8 cellular contexts compared by ENCODE assay signal in the genomic region with DNA sequence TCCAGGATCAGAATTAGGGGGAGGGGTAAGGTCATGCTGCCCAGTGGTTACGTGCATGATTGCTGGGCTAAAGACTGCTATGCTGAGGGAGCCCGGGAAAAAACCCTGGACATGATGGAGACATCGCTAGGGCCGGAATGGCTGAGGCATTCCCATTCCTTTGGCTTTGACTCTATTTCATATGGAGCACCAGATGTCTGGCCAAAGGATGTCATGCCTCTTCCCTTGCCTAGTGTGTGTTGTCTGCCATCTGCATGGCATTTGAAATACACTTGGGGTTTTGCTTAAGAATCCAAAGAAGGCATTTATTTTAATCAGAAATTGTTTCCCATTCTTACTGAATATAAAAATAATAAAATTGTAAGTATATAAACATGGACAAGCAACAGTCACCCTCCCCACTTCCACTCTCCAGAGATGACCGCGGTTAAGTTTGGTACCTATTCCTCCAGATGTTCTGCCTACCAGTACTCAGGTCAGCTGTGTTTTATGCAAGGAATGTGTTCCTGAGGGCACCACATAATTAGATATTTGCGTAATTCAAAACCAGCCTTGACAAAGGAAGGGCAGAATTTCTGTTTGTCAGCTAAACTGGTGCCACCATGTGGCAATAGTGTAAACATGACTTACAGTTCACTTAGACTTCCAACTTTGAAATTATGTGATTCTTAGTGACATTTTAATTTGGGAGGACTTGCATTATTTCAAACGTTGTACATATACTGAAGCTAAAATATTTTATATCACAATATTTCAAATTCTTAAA.
DNase-seq lines count a peak whose midpoint lies in the region; ATAC-seq, FAIRE-seq and TF ChIP-seq lines count a peak whose summit lies in the region.

No MANE protein-coding gene starts in this region.

- no peaks in the 10 kb centered on the region for H3K36me3 Mint-ChIP-seq in endodermal cell (ENCODE audit: low read depth)

- intact Hi-C loops in thyroid gland (cut with DNase I): loop anchor here (10.0 kb wide), 1 partner anchor 275 kb away; no protein-coding TSS in a partner anchor

- no peaks in the 10 kb centered on the region for H3K27me3 ChIP-seq in endodermal cell (ENCODE audit: control insufficient read depth, insufficient read depth, low read length, poor library complexity, severe bottlenecking)
- no peaks in the 10 kb centered on the region for H3K27me3 ChIP-seq in thyroid gland

- H3K4me3 ChIP-seq in endodermal cell (ENCODE audit: low read length): no peak overlapping the region
- no peak overlapping the region for H3K4me3 ChIP-seq in thyroid gland (replicated peaks in 1 of 3)

- DNase-seq in GM19239 (ENCODE audit: insufficient read length, low spot score) (no peak), NCI-H748 treated with DMSO at 0.1 percent for 48 hours (lab: John Stamatoyannopoulos, UW) (peak; percentile 2), endodermal cell (no peak), pulmonary artery endothelial cell (ENCODE audit: low read depth, low spot score) (peak; percentile 29), thyroid gland (no peak)

- peak; percentile 85 for FAIRE-seq in GM19239 (lab: Jason Lieb, UNC)

- H3K27ac ChIP-seq in C4-2B (no peak overlapping the region), endodermal cell (ENCODE audit: low read depth, low read length) (no peak overlapping the region), thyroid gland (no peak overlapping the region)

- H3K27ac Mint-ChIP-seq in endodermal cell: no peak overlapping the region

- H3K4me1 Mint-ChIP-seq in endodermal cell: no peaks in the 10 kb centered on the region

- H3K9me3 Mint-ChIP-seq in endodermal cell: peaks cover 35% of the 10 kb centered on the region

- H3K36me3 ChIP-seq in endodermal cell (ENCODE audit: control insufficient read depth, insufficient read depth, low read length) (no peaks in the 10 kb centered on the region), thyroid gland (no peaks in the 10 kb centered on the region)

- WGBS in endodermal cell (ENCODE audit: insufficient coverage in 1 of 2, insufficient read length in 1 of 2), 2 experiments: 67% methylated on average over 7 of the region's 8 CpGs; no CpG with 5 or more reads in 1 of the 2 experiments
- 61 to 63% methylated on average over 8 of the region's 8 CpGs for WGBS in thyroid gland, 2 donors

- no peak overlapping the region for H3K9ac ChIP-seq in endodermal cell (ENCODE audit: extremely low read depth, low read length, poor library complexity, severe bottlenecking)

- H3K4me3 Mint-ChIP-seq in endodermal cell: no peak overlapping the region

- ATAC-seq in HG03095 (IDR thresholded peaks at IDR 0.05; ENCODE audit: unreplicated experiment) (no peak), GM19328 (IDR thresholded peaks at IDR 0.05; ENCODE audit: unreplicated experiment) (no peak)

- TF ChIP-seq CTCF in C4-2B (conservative IDR thresholded peaks at IDR 0.05) (peak; percentile 54), endodermal cell (conservative IDR thresholded peaks at IDR 0.05) (peak; percentile 53), thyroid gland (IDR thresholded peaks at IDR 0.05) (peak in 2 of 6 experiments; percentile 23 to 32)

- peaks cover 6% of the 10 kb centered on the region for H3K27me3 Mint-ChIP-seq in endodermal cell (ENCODE audit: insufficient read depth)

- H3K9me3 ChIP-seq in endodermal cell (ENCODE audit: control insufficient read depth, low read length) (no peaks in the 10 kb centered on the region), thyroid gland (no peaks in the 10 kb centered on the region)

- TF ChIP-seq POLR2A in thyroid gland (IDR thresholded peaks at IDR 0.05): no peak

- H3K4me1 ChIP-seq in endodermal cell (ENCODE audit: control insufficient read depth, insufficient read depth, low read length) (no peaks in the 10 kb centered on the region), thyroid gland (no peaks in the 10 kb centered on the region)

Comparison
In these comparisons a context has a peak if more than half of its experiments do, and no peak if none do; other contexts are left out.
1. DNase-seq: peak in NCI-H748 treated with DMSO at 0.1 percent for 48 hours (single experiment) and pulmonary artery endothelial cell (single experiment); none in GM19239 (single experiment), endodermal cell (single experiment) and thyroid gland (0 of 2).